ENCODE assay signal across 19 cellular contexts in the genomic region with DNA sequence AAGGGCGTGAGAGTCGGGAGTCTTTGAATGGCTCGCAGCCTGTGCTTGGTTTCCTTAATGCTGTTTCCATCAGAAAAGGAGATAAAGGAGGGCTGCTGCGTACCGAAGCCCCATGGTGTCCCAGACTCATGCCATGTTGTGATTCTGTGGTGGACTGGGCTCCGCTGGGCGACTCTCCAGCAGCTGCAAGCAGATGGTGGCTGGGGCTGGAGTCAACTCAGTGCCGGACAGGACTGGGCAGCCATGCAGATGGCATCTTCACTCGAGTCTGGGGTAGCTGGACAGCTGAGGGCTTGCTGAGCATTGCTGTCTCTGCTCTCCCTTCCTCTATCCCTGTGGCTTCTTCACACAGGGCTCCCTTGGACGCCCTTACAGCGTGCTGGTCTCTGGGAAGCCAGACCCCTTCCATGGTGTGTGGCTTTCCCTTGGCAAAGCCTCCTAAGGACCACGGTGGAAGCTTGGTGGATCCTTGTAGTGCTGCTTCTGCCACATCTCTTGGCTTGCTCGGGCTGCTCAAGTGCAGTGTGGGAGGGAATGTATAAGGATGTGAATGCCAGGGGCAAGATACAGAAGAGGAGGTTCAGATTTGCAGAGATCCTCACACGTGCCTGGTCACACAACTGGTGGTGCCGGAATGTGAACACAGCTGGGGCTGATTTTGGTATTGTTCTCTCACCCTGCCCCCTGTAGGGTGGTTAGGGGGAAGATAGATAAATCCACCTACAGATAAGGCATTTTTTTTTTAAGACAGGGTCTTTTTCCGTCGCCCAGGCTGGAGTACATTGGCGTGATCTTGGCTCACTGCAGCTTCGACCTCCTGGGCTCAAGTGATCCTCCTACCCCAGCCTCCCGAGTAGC. TPM values are rescaled to one million over a fixed set of nuclear protein-coding genes. Genes with fewer than 3 reads are reported as not detected.
DNase-seq lines count a peak whose midpoint lies in the region; ATAC-seq, FAIRE-seq and TF ChIP-seq lines count a peak whose summit lies in the region.
"Had no signal": no experiment of that assay in that cellular context is flagged by ENCODE, and none has a peak within 500 bp of the region (broad histone marks: within the 10 kb centered on the region; RNA-seq: fewer than 3 reads in every experiment).

No MANE protein-coding gene starts in this region.

- H2AFZ ChIP-seq in Karpas-422 (ENCODE audit: low read length) = no peak overlapping the region
- no peak overlapping the region for H2AFZ ChIP-seq in GM12878 (ENCODE audit: control insufficient read depth, low read depth, low read length)
- H2AFZ ChIP-seq: neural progenitor cell had no signal

- H3K4me1 ChIP-seq in Karpas-422 (ENCODE audit: low read length) (peaks cover 26% of the 10 kb centered on the region), GM12878 (ENCODE audit: control insufficient read depth, insufficient read depth, low read length) (peaks cover 31% of the 10 kb centered on the region)
- H3K4me1 ChIP-seq: left lung, neural progenitor cell, SJSA1 had no signal

- CTCF ChIA-PET in GM12878 (lab: Yijun Ruan, JAX) = interaction anchor here (0.7 kb wide), 1 partner anchor 15 kb away, joined by 3 read pairs; no protein-coding TSS in a partner anchor

- H3K9me3 ChIP-seq in Karpas-422 (ENCODE audit: low read length) (no peaks in the 10 kb centered on the region), GM12878 (replicated peaks; ENCODE audit: control insufficient read depth, insufficient read depth, low read length) (no peaks in the 10 kb centered on the region; the same call in 2 of the 3 replicates)
- H3K9me3 ChIP-seq: left lung, mucosa of descending colon, SJSA1, thyroid gland had no signal

- no peak overlapping the region for H3K9ac ChIP-seq in Karpas-422 (ENCODE audit: low read length)
- H3K9ac ChIP-seq in GM12878 (ENCODE audit: control insufficient read depth, insufficient read depth, low read length) = peak overlapping the region; percentile 87
- H3K9ac ChIP-seq: neural progenitor cell had no signal

- no peaks in the 10 kb centered on the region for H3K9me3 Mint-ChIP-seq in activated naive CD4-positive, alpha-beta T cell treated with anti-CD3 and anti-CD28 coated beads, Interleukin-2, amount 50 U/mL, for 24 hours
- H3K9me3 Mint-ChIP-seq in stimulated activated naive B cell treated with anti-CD40 and anti-IgM and Interleukin-4, amounts not matched to agents 10 μg/mL and 1 μg/mL and 100 μg/mL, for 72 hours = no peaks in the 10 kb centered on the region

- intact Hi-C loops in GM12878 (cut with micrococcal nuclease; ENCODE audit: unreplicated experiment) = loop anchor here (2.0 kb wide), 2 partner anchors 15 to 43 kb away; partner anchors contain the start of gene NIPA2

- no peak for TF ChIP-seq RAD21 in GM12878 (IDR thresholded peaks at IDR 0.05; ENCODE audit: insufficient read depth, low read depth, low read length)

- WGBS in GM12878 (ENCODE audit: insufficient coverage, insufficient replicate concordance, low lambda C conversion rate, missing lambda C conversion rate) = 90% methylated on average over 20 of the region's 20 CpGs

- H3K27me3 ChIP-seq in Karpas-422 (ENCODE audit: low read length) = no peaks in the 10 kb centered on the region
- no peaks in the 10 kb centered on the region for H3K27me3 ChIP-seq in GM12878 (replicated peaks in 1 of 2; ENCODE audit: control insufficient read depth in 2 of 2, insufficient read depth in 2 of 2, low read length in 1 of 2)
- H3K27me3 ChIP-seq: left lung, neural progenitor cell, SJSA1, thyroid gland had no signal

- H3K9me2 ChIP-seq in Karpas-422 (replicated peaks; ENCODE audit: insufficient read depth, low read length) = no peaks in the 10 kb centered on the region

- H3K79me2 ChIP-seq in Karpas-422 (ENCODE audit: low read length) (peaks cover 95% of the 10 kb centered on the region), GM12878 (ENCODE audit: control insufficient read depth, insufficient read depth, low read length) (peaks cover 63% of the 10 kb centered on the region)

- ATAC-seq in GM12878 = no peak
- no peak for ATAC-seq in stimulated activated naive B cell treated with anti-CD40 and anti-IgM and Interleukin-4, amounts not matched to agents 10 μg/mL and 1 μg/mL and 100 μg/mL, for 72 hours (replicated peaks)
- ATAC-seq: activated CD4-positive, alpha-beta T cell treated with anti-CD3 and anti-CD28 coated beads for 36 hours; left lung; mucosa of descending colon had no signal

- H3K27me3 Mint-ChIP-seq in activated naive CD4-positive, alpha-beta T cell treated with anti-CD3 and anti-CD28 coated beads, Interleukin-2, amount 50 U/mL, for 24 hours = no peaks in the 10 kb centered on the region
- H3K27me3 Mint-ChIP-seq in stimulated activated naive B cell treated with anti-CD40 and anti-IgM and Interleukin-4, amounts not matched to agents 10 μg/mL and 1 μg/mL and 100 μg/mL, for 72 hours = no peaks in the 10 kb centered on the region
- H3K27me3 Mint-ChIP-seq: activated CD4-positive, alpha-beta T cell treated with anti-CD3 and anti-CD28 coated beads for 36 hours had no signal

- RAD21 ChIA-PET in GM12878 (lab: Charles Lee; ENCODE audit: unreplicated experiment) = interaction anchor here (1.1 to 3.6 kb wide), 5 partner anchors 8 to 45 kb away, joined by 3 to 20 read pairs (median 9); partner anchors contain the start of genes NIPA1 and NIPA2

- TF ChIP-seq CTCF in GM12878 (IDR thresholded peaks at IDR 0.05 in 2 of 3, conservative IDR thresholded peaks at IDR 0.05 in 1 of 3; ENCODE audit: control insufficient read depth in 2 of 3, extremely low read depth in 1 of 3, insufficient read depth in 1 of 3, low read depth in 3 of 3, low read length in 3 of 3) = no peak

- H3K4me3 Mint-ChIP-seq in activated naive CD4-positive, alpha-beta T cell treated with anti-CD3 and anti-CD28 coated beads, Interleukin-2, amount 50 U/mL, for 24 hours = peak overlapping the region; percentile 30
- H3K4me3 Mint-ChIP-seq in stimulated activated naive B cell treated with anti-CD40 and anti-IgM and Interleukin-4, amounts not matched to agents 10 μg/mL and 1 μg/mL and 100 μg/mL, for 72 hours = peak overlapping the region in 1 of 2 donors; percentile 32
- H3K4me3 Mint-ChIP-seq: neural progenitor cell had no signal

- POLR2A ChIA-PET in GM12878 (lab: Charles Lee) = interaction anchor here (0.6 to 1.6 kb wide), 4 partner anchors 10 to 62 kb away, joined by 3 to 4 read pairs (median 4); no protein-coding TSS in a partner anchor

- SMC1A ChIA-PET in GM12878 (lab: Charles Lee; ENCODE audit: uncharacterized antibody, unreplicated experiment) = interaction anchor here (1.5 to 3.2 kb wide), 3 partner anchors 7 to 14 kb away, joined by 5 to 18 read pairs (median 7); no protein-coding TSS in a partner anchor

- H3K4me2 ChIP-seq in Karpas-422 (ENCODE audit: low read depth, low read length, poor library complexity, severe bottlenecking) (peak overlapping the region; percentile 90), GM12878 (ENCODE audit: control insufficient read depth, insufficient read depth) (peak overlapping the region; percentile 92)
- H3K4me2 ChIP-seq: neural progenitor cell had no signal

- no peak for TF ChIP-seq POLR2A in GM12878 (IDR thresholded peaks at IDR 0.05; ENCODE audit: low read depth, low read length)

- BruUV-seq in GM12878 (replicated peaks; lab: Mats Ljungman, UMichigan) = no TSS peak

- TF ChIP-seq EP300 in GM12878 (IDR thresholded peaks at IDR 0.05; ENCODE audit: borderline replicate concordance in 1 of 2, control insufficient read depth in 1 of 2, low read depth in 2 of 2, low read length in 2 of 2) = no peak

- H3K36me3 ChIP-seq in Karpas-422 (ENCODE audit: insufficient read depth, low read length) (0 out of 2 replicates have a peak, but pooled peaks cover 5% of the 10 kb centered on the region), GM12878 (ENCODE audit: control insufficient read depth in 2 of 2, insufficient read depth in 2 of 2, low read length in 1 of 2) (peaks cover 0 to 5% of the 10 kb centered on the region in 2 experiments; a peak in 2 of 4 replicates)
- H3K36me3 ChIP-seq: left lung, neural progenitor cell, SJSA1, thyroid gland had no signal

- in situ Hi-C loops in GM12878 (cut with MboI) = no loop called here

- peak overlapping the region; percentile 51 for H3K27ac Mint-ChIP-seq in activated naive CD4-positive, alpha-beta T cell treated with anti-CD3 and anti-CD28 coated beads, Interleukin-2, amount 50 U/mL, for 24 hours
- H3K27ac Mint-ChIP-seq in stimulated activated naive B cell treated with anti-CD40 and anti-IgM and Interleukin-4, amounts not matched to agents 10 μg/mL and 1 μg/mL and 100 μg/mL, for 72 hours = peak overlapping the region; percentile 66
- H3K27ac Mint-ChIP-seq: neural progenitor cell had no signal

- no peak overlapping the region for H3K4me3 ChIP-seq in Karpas-422 (ENCODE audit: low read length)
- peak overlapping the region; percentile 47; the same call in 1 of the 2 replicates for H3K4me3 ChIP-seq in GM12878
- H3K4me3 ChIP-seq: left lung, mucosa of descending colon, neural progenitor cell, SJSA1, thyroid gland had no signal

- no peak for DNase-seq in activated naive CD4-positive, alpha-beta T cell treated with anti-CD3 and anti-CD28 coated beads, Interleukin-2, amount 50 U/mL, for 16 hours
- DNase-seq in Karpas-422 = no peak
- DNase-seq in GM12878 (ENCODE audit: low read depth, low spot score) = no peak
- no peak for DNase-seq in stimulated activated naive B cell treated with anti-CD40 and anti-IgM and Interleukin-4, amounts not matched to agents 10 μg/mL and 1 μg/mL and 100 μg/mL, for 72 hours
- no peak for DNase-seq in iPS-NIHi7 (ENCODE audit: extremely low spot score)
- DNase-seq in NCI-H2107 (lab: John Stamatoyannopoulos, UW) = no peak
- no peak for DNase-seq in cerebellum (ENCODE audit: low spot score)
- DNase-seq: activated CD4-positive, alpha-beta T cell treated with anti-CD3 and anti-CD28 coated beads for 36 hours; activated T-cell treated with anti-CD3 and anti-CD28 coated beads for 4 hours; DND-41; KG1; left lung; mucosa of descending colon; NCI-H1105; NCI-H510A treated with DMSO at 0.1 percent for 48 hours; thyroid gland had no signal

- FAIRE-seq in GM12878 (lab: Jason Lieb, UNC) = no peak

- peaks cover 55% of the 10 kb centered on the region for H3K4me1 Mint-ChIP-seq in activated naive CD4-positive, alpha-beta T cell treated with anti-CD3 and anti-CD28 coated beads, Interleukin-2, amount 50 U/mL, for 24 hours
- peaks cover 32 to 91% of the 10 kb centered on the region in 2 donors for H3K4me1 Mint-ChIP-seq in stimulated activated naive B cell treated with anti-CD40 and anti-IgM and Interleukin-4, amounts not matched to agents 10 μg/mL and 1 μg/mL and 100 μg/mL, for 72 hours

- no peaks in the 10 kb centered on the region for H3K36me3 Mint-ChIP-seq in activated naive CD4-positive, alpha-beta T cell treated with anti-CD3 and anti-CD28 coated beads, Interleukin-2, amount 50 U/mL, for 24 hours
- peaks cover 39 to 43% of the 10 kb centered on the region in 2 donors for H3K36me3 Mint-ChIP-seq in stimulated activated naive B cell treated with anti-CD40 and anti-IgM and Interleukin-4, amounts not matched to agents 10 μg/mL and 1 μg/mL and 100 μg/mL, for 72 hours

- H3K27ac ChIP-seq in Karpas-422 (ENCODE audit: low read length) = peak overlapping the region; percentile 95
- peak overlapping the region; percentile 98 for H3K27ac ChIP-seq in GM12878 (ENCODE audit: control insufficient read depth, insufficient read depth)
- H3K27ac ChIP-seq: left lung, neural progenitor cell, SJSA1, thyroid gland had no signal

- no peaks in the 10 kb centered on the region for H4K20me1 ChIP-seq in Karpas-422 (ENCODE audit: insufficient read depth, low read depth, low read length)
- H4K20me1 ChIP-seq in GM12878 (ENCODE audit: control insufficient read depth, insufficient read depth) = no peaks in the 10 kb centered on the region

RNA-seq across cellular contexts. Expression of gene NIPA1, which starts 9.0 kb away (rescaled TPM):
- 21.2 and 24.3 TPM in 2 replicates for total RNA-seq in Karpas-422 (2014; rRNA removed; shearing (Covaris generic); ENCODE audit: low replicate concordance)
- total RNA-seq in GM12878 (2013; cell fraction: nucleolus; rRNA removed) = 85.7 TPM in 2 replicates
- 30.6 and 32.7 TPM in 2 replicates for total RNA-seq in GM12878 (2014; rRNA removed)
- total RNA-seq in GM12878 (2014; rRNA removed; fragmentation: Illumina TruSeq; extraction: Trizol) = 22.8 and 23.1 TPM in 2 replicates
- 34.6 and 35.9 TPM in 2 replicates for total RNA-seq in GM12878 (2021)
- polyA plus RNA-seq in GM12878 (2011; ENCODE audit: low read depth) = 10.1 TPM
- 46.5 and 52.5 TPM in 2 replicates for polyA plus RNA-seq in GM12878 (2011; rRNA removed)
- 33.7 and 40.0 TPM in 2 replicates for polyA plus RNA-seq in GM12878 (2011; cell fraction: cytosol; rRNA removed)
- polyA plus RNA-seq in GM12878 (2011; cell fraction: nucleus; rRNA removed) = 40.6 and 47.0 TPM in 2 replicates
- 14.5 and 18.0 TPM in 2 replicates for polyA plus RNA-seq in GM12878 (2012)
- polyA plus RNA-seq in GM12878 (2014; fragmentation: Illumina TruSeq; extraction: Trizol) = 27.4 and 27.6 TPM in 2 replicates
- polyA plus RNA-seq in GM12878 (2014; fragmentation: Nextera tagmentation; extraction: Ambion mirVana) = 1 to 10 TPM; 5.3 to 7.6 TPM
- polyA plus RNA-seq in GM12878 (2014; rRNA removed) = 21.7 and 24.9 TPM in 2 replicates
- polyA plus RNA-seq in GM12878 (2016; fragmentation: Nextera tagmentation; extraction: Ambion mirVana) = 10 to 100 TPM; 23.2 to 26.5 TPM
- 112 and 131 TPM in 2 replicates for polyA minus RNA-seq in GM12878 (2011; rRNA and poly(A)+ RNA removed)
- 28.1 and 28.2 TPM in 2 replicates for polyA minus RNA-seq in GM12878 (2011; cell fraction: cytosol; rRNA and poly(A)+ RNA removed)
- 13.8 and 24.6 TPM in 2 replicates for polyA minus RNA-seq in GM12878 (2011; cell fraction: nucleus; rRNA and poly(A)+ RNA removed)
- 23.6 TPM for total RNA-seq in cerebellum

RNA-seq across cellular contexts. Expression of gene NIPA2, which starts 43.0 kb away (rescaled TPM):
- 40.2 and 76.7 TPM in 2 replicates for total RNA-seq in Karpas-422 (2014; rRNA removed; shearing (Covaris generic); ENCODE audit: low replicate concordance)
- total RNA-seq in GM12878 (2013; cell fraction: nucleolus; rRNA removed) = 103 and 122 TPM in 2 replicates
- 111 and 133 TPM in 2 replicates for total RNA-seq in GM12878 (2014; rRNA removed)
- total RNA-seq in GM12878 (2014; rRNA removed; fragmentation: Illumina TruSeq; extraction: Trizol) = 88.8 and 91.6 TPM in 2 replicates
- 107 and 108 TPM in 2 replicates for total RNA-seq in GM12878 (2021)
- 43.2 TPM for polyA plus RNA-seq in GM12878 (2011; ENCODE audit: low read depth)
- polyA plus RNA-seq in GM12878 (2011; rRNA removed) = 90.4 and 117 TPM in 2 replicates
- polyA plus RNA-seq in GM12878 (2011; cell fraction: cytosol; rRNA removed) = 41.8 and 46.8 TPM in 2 replicates
- polyA plus RNA-seq in GM12878 (2011; cell fraction: nucleus; rRNA removed) = 35.7 and 41.2 TPM in 2 replicates
- 48.8 and 52.2 TPM in 2 replicates for polyA plus RNA-seq in GM12878 (2012)
- 92.5 and 127 TPM in 2 replicates for polyA plus RNA-seq in GM12878 (2014; fragmentation: Illumina TruSeq; extraction: Trizol)
- polyA plus RNA-seq in GM12878 (2014; fragmentation: Nextera tagmentation; extraction: Ambion mirVana) = 10 to 100 TPM; 24.4 to 36.3 TPM
- polyA plus RNA-seq in GM12878 (2014; rRNA removed) = 98.2 and 100 TPM in 2 replicates
- polyA plus RNA-seq in GM12878 (2016; fragmentation: Nextera tagmentation; extraction: Ambion mirVana) = 100 to 1,000 TPM; 148 to 159 TPM
- polyA minus RNA-seq in GM12878 (2011; rRNA and poly(A)+ RNA removed) = 42.5 and 50.8 TPM in 2 replicates
- polyA minus RNA-seq in GM12878 (2011; cell fraction: cytosol; rRNA and poly(A)+ RNA removed) = 27.1 and 33.2 TPM in 2 replicates
- 36.9 and 55.8 TPM in 2 replicates for polyA minus RNA-seq in GM12878 (2011; cell fraction: nucleus; rRNA and poly(A)+ RNA removed)
- 45.6 TPM for total RNA-seq in cerebellum
